ENCODE assay signal across 18 cellular contexts in genomic region chr11:99154277-99154676, GRCh38.
"Had no signal": no experiment of that assay in that cellular context is flagged by ENCODE, and none has a peak within 500 bp of the region (broad histone marks: within the 10 kb centered on the region; RNA-seq: fewer than 3 reads in every experiment).

No MANE protein-coding gene starts in this region.

- H3K9me3 ChIP-seq: neutrophil, right atrium auricular region, sigmoid colon, uterus had no signal

- FAIRE-seq: islet of Langerhans had no signal

- H3K4me1 Mint-ChIP-seq: naive thymus-derived CD4-positive, alpha-beta T cell; nephron progenitor cell had no signal

- H3K36me3 ChIP-seq: heart right ventricle, neutrophil, right atrium auricular region, sigmoid colon, uterus had no signal

- H3K27ac Mint-ChIP-seq: naive thymus-derived CD4-positive, alpha-beta T cell; nephron progenitor cell had no signal

- H3K27ac ChIP-seq: coronary artery, heart right ventricle, neutrophil, right atrium auricular region, sigmoid colon, skin epidermis, uterus had no signal

- H3K36me3 Mint-ChIP-seq: naive thymus-derived CD4-positive, alpha-beta T cell had no signal

- H3K4me1 ChIP-seq: heart right ventricle, right atrium auricular region, sigmoid colon, uterus had no signal

- DNase-seq: effector CD4-positive, alpha-beta T cell; foreskin melanocyte; heart right ventricle; hypothalamus; mammary epithelial cell; naive thymus-derived CD4-positive, alpha-beta T cell; nephron progenitor cell; sigmoid colon; stimulated activated CD4-positive, alpha-beta T cell treated with anti-CD3 and anti-CD28 coated beads, Interleukin-12 subunit alpha, Interleukin-12 subunit beta, amount 100 ng/mL, for 4 hours; stimulated activated CD4-positive, alpha-beta T cell treated with anti-CD3 and anti-CD28 coated beads, Interleukin-2, amount 100 ng/mL, for 48 hours; stimulated activated naive CD4-positive, alpha-beta T cell treated with Interleukin-2 at 50 U/mL for 16 hours; trophoblast cell; uterus had no signal

- H3K27me3 Mint-ChIP-seq: naive thymus-derived CD4-positive, alpha-beta T cell had no signal

- H3K4me3 ChIP-seq: coronary artery, heart right ventricle, right atrium auricular region, sigmoid colon, skin epidermis, uterus had no signal

- H3K27me3 ChIP-seq: heart right ventricle, neutrophil, right atrium auricular region, sigmoid colon, uterus had no signal

- H3K4me3 Mint-ChIP-seq: naive thymus-derived CD4-positive, alpha-beta T cell; nephron progenitor cell had no signal
